2 cellular contexts compared by ENCODE assay signal in the genomic region with DNA sequence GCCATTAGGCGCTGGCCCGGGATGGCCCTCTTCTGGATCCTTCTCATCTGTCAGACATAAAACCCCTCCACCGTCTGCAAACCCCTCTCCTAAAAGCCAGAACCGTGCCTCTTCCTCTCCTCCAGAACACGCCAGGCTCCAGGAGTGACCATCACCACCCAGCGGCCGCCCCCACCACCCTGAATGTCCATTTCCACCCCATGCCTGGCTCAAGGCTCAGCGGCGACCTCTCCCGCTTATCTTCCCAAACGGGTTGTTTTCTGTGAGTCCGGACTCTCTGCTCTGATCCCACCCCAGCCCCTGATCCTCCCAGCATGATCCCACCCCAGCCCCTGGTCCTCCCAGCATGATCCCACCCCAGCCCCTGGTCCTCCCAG.
TF ChIP-seq lines count a peak whose summit lies in the region.

No MANE protein-coding gene starts in this region.

TF ChIP-seq in IMR-90, 13 proteins besides CTCF, POLR2A, EP300 and RAD21:
- TF ChIP-seq MXI1 (IDR thresholded peaks at IDR 0.05; ENCODE audit: borderline replicate concordance, low read depth, low read length) (no peak), NFE2L2 (IDR thresholded peaks at IDR 0.05; ENCODE audit: low read depth, low read length) (no peak), MAZ (IDR thresholded peaks at IDR 0.05; ENCODE audit: borderline replicate concordance, low read depth, low read length) (no peak), SMC3 (IDR thresholded peaks at IDR 0.05; ENCODE audit: low read depth, low read length) (no peak), RCOR1 (IDR thresholded peaks at IDR 0.05; ENCODE audit: insufficient replicate concordance, low read length) (no peak), CHD1 (IDR thresholded peaks at IDR 0.05; ENCODE audit: low read depth, low read length) (no peak), CEBPB (IDR thresholded peaks at IDR 0.05; ENCODE audit: low read depth, low read length) (no peak), MAFK (IDR thresholded peaks at IDR 0.05; ENCODE audit: low read depth, low read length) (no peak), FOS (IDR thresholded peaks at IDR 0.05; ENCODE audit: low read depth, low read length) (no peak), RFX5 (IDR thresholded peaks at IDR 0.05; ENCODE audit: low read depth, low read length) (no peak), BHLHE40 (IDR thresholded peaks at IDR 0.05; ENCODE audit: low read depth, low read length) (no peak)
- TF ChIP-seq, protein P1, sequence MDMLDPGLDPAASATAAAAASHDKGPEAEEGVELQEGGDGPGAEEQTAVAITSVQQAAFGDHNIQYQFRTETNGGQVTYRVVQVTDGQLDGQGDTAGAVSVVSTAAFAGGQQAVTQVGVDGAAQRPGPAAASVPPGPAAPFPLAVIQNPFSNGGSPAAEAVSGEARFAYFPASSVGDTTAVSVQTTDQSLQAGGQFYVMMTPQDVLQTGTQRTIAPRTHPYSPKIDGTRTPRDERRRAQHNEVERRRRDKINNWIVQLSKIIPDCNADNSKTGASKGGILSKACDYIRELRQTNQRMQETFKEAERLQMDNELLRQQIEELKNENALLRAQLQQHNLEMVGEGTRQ (IDR thresholded peaks at IDR 0.05; ENCODE audit: low read depth, low read length), result no peak
- TF ChIP-seq, protein P2, sequence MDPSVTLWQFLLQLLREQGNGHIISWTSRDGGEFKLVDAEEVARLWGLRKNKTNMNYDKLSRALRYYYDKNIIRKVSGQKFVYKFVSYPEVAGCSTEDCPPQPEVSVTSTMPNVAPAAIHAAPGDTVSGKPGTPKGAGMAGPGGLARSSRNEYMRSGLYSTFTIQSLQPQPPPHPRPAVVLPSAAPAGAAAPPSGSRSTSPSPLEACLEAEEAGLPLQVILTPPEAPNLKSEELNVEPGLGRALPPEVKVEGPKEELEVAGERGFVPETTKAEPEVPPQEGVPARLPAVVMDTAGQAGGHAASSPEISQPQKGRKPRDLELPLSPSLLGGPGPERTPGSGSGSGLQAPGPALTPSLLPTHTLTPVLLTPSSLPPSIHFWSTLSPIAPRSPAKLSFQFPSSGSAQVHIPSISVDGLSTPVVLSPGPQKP (IDR thresholded peaks at IDR 0.05; ENCODE audit: borderline replicate concordance, low read depth, low read length), result no peak

TF ChIP-seq in neural cell, 6 proteins besides CTCF, POLR2A, EP300 and RAD21:
- no peak for TF ChIP-seq POLR2AphosphoS5 (IDR thresholded peaks at IDR 0.05)
- no peak for TF ChIP-seq SMC3 (conservative IDR thresholded peaks at IDR 0.05; ENCODE audit: poor library complexity)
- no peak for TF ChIP-seq TAF1 (IDR thresholded peaks at IDR 0.05; ENCODE audit: low read depth)
